In the genomic region with DNA sequence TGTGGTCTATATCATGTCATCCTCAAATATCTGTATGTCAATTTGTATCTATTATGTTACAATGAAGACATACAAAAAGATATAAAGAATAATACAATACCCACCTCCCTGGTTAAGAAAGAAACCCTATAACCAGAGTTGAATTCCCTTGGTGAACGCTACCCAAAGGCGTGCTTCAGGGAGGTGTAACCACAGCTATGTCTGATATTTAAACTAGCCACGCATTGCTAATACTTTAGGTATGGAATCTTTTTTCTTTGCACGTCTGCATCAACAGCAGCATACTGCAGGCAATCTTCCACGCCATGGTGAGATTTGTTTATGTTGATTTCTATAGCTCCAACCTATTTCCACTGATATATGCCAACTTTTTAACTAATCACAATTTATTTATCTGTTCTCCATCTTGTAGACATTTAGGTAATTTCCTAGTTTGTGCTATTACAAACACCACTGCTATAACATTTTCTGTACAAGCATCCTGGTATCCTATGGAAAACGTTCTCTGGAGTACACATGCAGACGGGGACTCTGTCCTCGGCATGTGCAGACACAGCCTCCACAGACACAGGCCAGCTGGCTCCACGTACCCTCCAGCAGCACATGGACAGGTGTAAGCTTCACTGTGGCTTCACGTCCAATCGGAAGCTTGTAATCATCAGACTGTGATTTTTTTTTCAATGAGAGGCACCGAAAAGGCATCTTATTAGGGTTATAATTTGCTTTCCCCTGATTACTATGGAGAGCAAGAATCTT, we compare ENCODE assay signal across 12 cellular contexts. TPM values are rescaled to one million over a fixed set of nuclear protein-coding genes. Genes with fewer than 3 reads are reported as not detected.
A peak's percentile ranks its signal among the peaks of the same experiment; 100 is the strongest.
DNase-seq lines count a peak whose midpoint lies in the region; ATAC-seq and TF ChIP-seq lines count a peak whose summit lies in the region.
"Had no signal": no experiment of that assay in that cellular context is flagged by ENCODE, and none has a peak within 500 bp of the region (broad histone marks: within the 10 kb centered on the region; RNA-seq: fewer than 3 reads in every experiment).

No MANE protein-coding gene starts in this region.

- no peak overlapping the region for H3K27ac Mint-ChIP-seq in activated naive CD4-positive, alpha-beta T cell treated with anti-CD3 and anti-CD28 coated beads, Interleukin-2, amount 10 ng/mL, durations not matched to agents 7 days and 5 days

- H3K4me1 ChIP-seq in BE2C (peaks cover 13% of the 10 kb centered on the region), left lung (no peaks in the 10 kb centered on the region), gastrocnemius medialis (peaks cover 13 to 23% of the 10 kb centered on the region in 2 donors)

- no peaks in the 10 kb centered on the region for H3K36me3 ChIP-seq in BE2C
- H3K36me3 ChIP-seq in left lung: no peaks in the 10 kb centered on the region
- H3K36me3 ChIP-seq in gastrocnemius medialis: no peaks in the 10 kb centered on the region

- no peaks in the 10 kb centered on the region for H3K36me3 Mint-ChIP-seq in activated naive CD4-positive, alpha-beta T cell treated with anti-CD3 and anti-CD28 coated beads, Interleukin-2, amount 10 ng/mL, durations not matched to agents 7 days and 5 days

- H3K4me3 Mint-ChIP-seq in activated naive CD4-positive, alpha-beta T cell treated with anti-CD3 and anti-CD28 coated beads, Interleukin-2, amount 10 ng/mL, durations not matched to agents 7 days and 5 days: no peak overlapping the region

- peaks cover 22% of the 10 kb centered on the region for H3K4me1 Mint-ChIP-seq in activated naive CD4-positive, alpha-beta T cell treated with anti-CD3 and anti-CD28 coated beads, Interleukin-2, amount 10 ng/mL, durations not matched to agents 7 days and 5 days

- in situ Hi-C loops in gastrocnemius medialis (cut with MboI; ENCODE audit: low sequenced_read_pairs in 4 of 4): no loop called here

- ATAC-seq in left lung (no peak), gastrocnemius medialis (no peak)

- TF ChIP-seq POLR2A in gastrocnemius medialis (IDR thresholded peaks at IDR 0.05): no peak

- H3K27ac ChIP-seq in left lung (no peak overlapping the region), gastrocnemius medialis (no peak overlapping the region)
- H3K27ac ChIP-seq: KMS-11 had no signal

- intact Hi-C loops in left lung (cut with DNase I): no loop called here
- intact Hi-C loops in gastrocnemius medialis (cut with DNase I; ENCODE audit: low total_unique reads): no loop called here

- CTCF ChIA-PET in activated naive CD4-positive, alpha-beta T cell treated with anti-CD3 and anti-CD28 coated beads, Interleukin-2, amount 10 ng/mL, durations not matched to agents 7 days and 5 days (lab: Charles Lee): no interaction called here

- peaks cover 15% of the 10 kb centered on the region for H3K27me3 Mint-ChIP-seq in activated naive CD4-positive, alpha-beta T cell treated with anti-CD3 and anti-CD28 coated beads, Interleukin-2, amount 10 ng/mL, durations not matched to agents 7 days and 5 days

- no peaks in the 10 kb centered on the region for H3K9me3 Mint-ChIP-seq in activated naive CD4-positive, alpha-beta T cell treated with anti-CD3 and anti-CD28 coated beads, Interleukin-2, amount 10 ng/mL, durations not matched to agents 7 days and 5 days

- H3K27me3 ChIP-seq in BE2C (no peaks in the 10 kb centered on the region), left lung (no peaks in the 10 kb centered on the region), gastrocnemius medialis (no peaks in the 10 kb centered on the region)

- TF ChIP-seq CTCF in BE2C (IDR thresholded peaks at IDR 0.05; ENCODE audit: low read depth, low read length) (no peak), WI38 (IDR thresholded peaks at IDR 0.05; ENCODE audit: low read depth, low read length) (no peak), left lung (IDR thresholded peaks at IDR 0.05) (no peak), gastrocnemius medialis (IDR thresholded peaks at IDR 0.05 in 4 of 5, conservative IDR thresholded peaks at IDR 0.05 in 1 of 5) (no peak)

- H3K4me3 ChIP-seq in BE2C (ENCODE audit: low read depth, low read length) (no peak overlapping the region), WI38 (ENCODE audit: low read depth, low read length) (peak overlapping the region; percentile 29; the same call in 1 of the 2 replicates), left lung (no peak overlapping the region), gastrocnemius medialis (no peak overlapping the region)

- H3K9me3 ChIP-seq in BE2C (no peaks in the 10 kb centered on the region; the same call in 1 of the 2 replicates), left lung (no peaks in the 10 kb centered on the region), gastrocnemius medialis (no peaks in the 10 kb centered on the region)

- DNase-seq in BE2C: peak; percentile 27
- DNase-seq in M059J (ENCODE audit: low read depth): peak; percentile 93
- peak; percentile 74 for DNase-seq in islet precursor cell
- DNase-seq in activated T-cell treated with anti-CD3 and anti-CD28 coated beads for 4 hours: no peak
- no peak for DNase-seq in left lung
- DNase-seq in activated naive CD4-positive, alpha-beta T cell treated with anti-CD3 and anti-CD28 coated beads, Interleukin-2, amount 10 ng/mL, durations not matched to agents 7 days and 5 days: no peak
- no peak for DNase-seq in gastrocnemius medialis
- DNase-seq: COR-L47, hippocampal formation, T-helper 2 cell had no signal

RNA-seq across cellular contexts. Expression of a gene that starts 58.5 kb away (rescaled TPM):
- 2.0 TPM for polyA plus RNA-seq in BE2C (2012; ENCODE audit: insufficient read depth, insufficient read length, low read depth)
- 2.0 and 4.7 TPM in 2 replicates for total RNA-seq in M059J (2014; rRNA removed; shearing (Covaris generic))
- total RNA-seq in left lung (under 1 TPM; 0.29 to 0.58 TPM), gastrocnemius medialis (under 1 TPM in 1 of 4 donors, not detected in 3; 0.63 TPM)

RNA-seq across cellular contexts. Expression of a gene that starts 58.5 kb away (rescaled TPM):
- 28.6 TPM for polyA plus RNA-seq in BE2C (2012; ENCODE audit: insufficient read depth, insufficient read length, low read depth)
- total RNA-seq in M059J (2014; rRNA removed; shearing (Covaris generic)): 23.8 and 42.8 TPM in 2 replicates
- total RNA-seq in left lung (10 to 100 TPM; 16.0 to 20.3 TPM), gastrocnemius medialis (10 to 100 TPM; 12.5 to 24.7 (median 18.9) TPM)

Comparison
In these comparisons a context has a peak if more than half of its experiments do, and no peak if none do; other contexts are left out.
1. DNase-seq: peak in BE2C (single experiment), M059J (single experiment) and islet precursor cell (single experiment); none in activated T-cell treated with anti-CD3 and anti-CD28 coated beads for 4 hours (single experiment), left lung (0 of 2), activated naive CD4-positive, alpha-beta T cell treated with anti-CD3 and anti-CD28 coated beads, Interleukin-2, amount 10 ng/mL, durations not matched to agents 7 days and 5 days (single experiment) and gastrocnemius medialis (0 of 2).